8 cellular contexts compared by ENCODE assay signal in the genomic region with DNA sequence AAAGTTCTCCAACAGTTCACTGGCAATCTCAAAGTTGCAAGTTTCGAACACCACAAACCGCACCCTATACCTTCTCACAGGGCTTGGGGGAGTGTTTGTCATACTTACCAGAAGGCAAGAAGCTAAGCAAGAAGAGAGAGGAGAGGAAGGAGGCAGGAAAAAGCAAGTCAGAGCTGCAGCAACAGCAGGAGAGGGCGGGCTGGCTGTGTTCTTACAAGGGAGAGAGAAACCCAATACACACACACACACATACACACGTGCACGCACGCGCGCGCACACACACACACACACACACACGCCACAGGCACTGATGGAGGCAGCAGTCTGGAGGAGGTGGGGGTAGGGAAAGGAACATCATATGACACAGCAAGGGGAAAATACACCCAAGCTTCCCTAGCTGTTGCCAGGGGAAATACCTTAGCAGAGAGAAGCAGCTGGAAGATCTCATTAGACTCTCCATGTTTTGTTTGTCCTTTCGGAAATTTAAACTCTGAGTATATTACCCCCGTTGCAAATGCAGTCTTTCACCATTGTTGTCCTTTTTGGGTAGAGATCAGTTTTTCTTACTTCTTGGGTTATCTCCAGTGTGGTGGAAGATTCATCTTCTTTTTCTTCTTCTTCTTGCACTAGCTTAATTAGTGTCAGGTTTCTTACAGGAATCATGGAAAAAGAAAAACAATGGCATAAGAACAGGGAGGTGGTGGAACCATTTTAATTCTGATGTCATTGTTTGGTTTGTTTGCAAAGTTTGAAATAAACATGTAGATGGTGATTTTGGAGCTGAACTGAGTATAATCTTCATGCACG. TPM values are rescaled to one million over a fixed set of nuclear protein-coding genes. Genes with fewer than 3 reads are reported as not detected.
DNase-seq lines count a peak whose midpoint lies in the region; ATAC-seq and TF ChIP-seq lines count a peak whose summit lies in the region.

A gene (minus strand): TSS at position 186 of the 807 bp plus-strand sequence. CDS start 3,099 bp downstream, outside the sequence.

- TF ChIP-seq CTCF in lung (IDR thresholded peaks at IDR 0.05; ENCODE audit: control extremely low read depth, extremely low read depth), result no peak

- H3K27me3 Mint-ChIP-seq in central memory CD8-positive, alpha-beta T cell, result no peaks in the 10 kb centered on the region

- no peak within 1 kb of the TSS for H3K4me3 ChIP-seq in lung

- ATAC-seq in GM21717 (IDR thresholded peaks at IDR 0.05; ENCODE audit: unreplicated experiment), result peak; percentile 78
- ATAC-seq in central memory CD8-positive, alpha-beta T cell (replicated peaks; ENCODE audit: extremely low read depth, poor library complexity, severe bottlenecking), result peak; percentile 81
- ATAC-seq in lung (ENCODE audit: insufficient read depth, low FRiP score), result peak; percentile 72

- no peaks in the 10 kb centered on the region for H3K9me3 Mint-ChIP-seq in central memory CD8-positive, alpha-beta T cell

- peak within 1 kb of the TSS; percentile 74 for H3K4me3 Mint-ChIP-seq in central memory CD8-positive, alpha-beta T cell

- H3K27ac Mint-ChIP-seq in central memory CD8-positive, alpha-beta T cell (ENCODE audit: low read depth), result peak within 1 kb of the TSS; percentile 90

- peaks cover 63% of the 10 kb centered on the region for H3K4me1 Mint-ChIP-seq in central memory CD8-positive, alpha-beta T cell

- no peaks in the 10 kb centered on the region for H3K9me3 ChIP-seq in lung (ENCODE audit: control insufficient read depth in 2 of 2, insufficient read depth in 1 of 2, low read length in 1 of 2)

- H3K27me3 ChIP-seq in lung (ENCODE audit: control insufficient read depth, insufficient read depth), result no peaks in the 10 kb centered on the region

- no peaks in the 10 kb centered on the region for H3K36me3 ChIP-seq in lung (ENCODE audit: control insufficient read depth in 2 of 2, insufficient read depth in 2 of 2, low read length in 2 of 2)

- peak within 1 kb of the TSS; percentile 87 to 95 for H3K27ac ChIP-seq in lung (ENCODE audit: low read depth in 1 of 2, low read length in 1 of 2)

- H3K4me1 ChIP-seq in lung (ENCODE audit: control insufficient read depth in 2 of 2, insufficient read depth in 2 of 2, low read length in 2 of 2), result peaks cover 2 to 6% of the 10 kb centered on the region in 2 donors

- WGBS in lung, 2 donors, result 9 to 18% methylated on average over 13 of the region's 13 CpGs

- DNase-seq in GM03348 (ENCODE audit: low spot score) (peak; percentile 48), LHCN-M2 (ENCODE audit: low read depth) (peak; percentile 90), lung (ENCODE audit: low spot score) (peak; percentile 42), NCI-H1092 treated with DMSO at 0.1 percent for 48 hours (lab: John Stamatoyannopoulos, UW) (no peak)
- peak; percentile 9 to 58 (median 42) for DNase-seq in activated CD4-positive, CD25-positive, alpha-beta regulatory T cell (lab: John Stamatoyannopoulos, UW)
- DNase-seq in central memory CD8-positive, alpha-beta T cell (ENCODE audit: low spot score in 2 of 2), result peak; percentile 41 to 79
- DNase-seq in stimulated activated CD4-positive, alpha-beta T cell treated with anti-CD3 and anti-CD28 coated beads, TNF-alpha, amount 100 ng/mL, for 48 hours (ENCODE audit: low read depth in 3 of 3), result peak; percentile 67 to 83 (median 69)

- H3K36me3 Mint-ChIP-seq in central memory CD8-positive, alpha-beta T cell (ENCODE audit: insufficient read depth), result peaks cover 10% of the 10 kb centered on the region

RNA-seq across cellular contexts. Expression of the gene that starts here (rescaled TPM):
- total RNA-seq in LHCN-M2 (2014; rRNA removed) (1.2 and 2.1 TPM in 2 replicates), lung (1 to 10 TPM; 1.3 to 2.8 TPM)
- 0.09 TPM for polyA plus RNA-seq in LHCN-M2 (2012)
- polyA plus RNA-seq in lung, result 1 to 10 TPM in 1 of 2 donors, under 1 TPM in 1; 0.31 to 1.1 TPM
